23 cellular contexts compared by ENCODE assay signal in the genomic region with DNA sequence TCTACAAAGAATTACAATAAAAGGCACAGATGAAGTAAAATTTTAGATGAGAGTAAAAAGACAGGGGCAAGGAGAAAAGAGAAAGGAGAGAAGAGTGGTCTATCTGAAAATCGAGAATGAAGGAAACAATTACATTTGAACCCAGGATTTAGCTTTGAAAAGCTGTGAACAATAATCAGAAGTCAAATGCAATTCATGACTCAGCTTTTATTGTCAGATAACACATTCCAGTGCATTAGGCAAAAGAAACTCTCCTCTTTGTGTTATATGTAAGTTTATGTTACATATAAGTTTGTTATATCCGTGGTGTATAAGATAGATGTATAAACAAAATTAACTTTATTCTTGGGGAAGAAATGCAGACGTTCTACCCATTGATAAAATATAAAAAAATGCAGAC.
"Had no signal": no experiment of that assay in that cellular context is flagged by ENCODE, and none has a peak within 500 bp of the region (broad histone marks: within the 10 kb centered on the region; RNA-seq: fewer than 3 reads in every experiment).

No MANE protein-coding gene starts in this region.

- ATAC-seq: activated naive CD4-positive, alpha-beta T cell treated with anti-CD3 and anti-CD28 coated beads, Interleukin-2, amount 50 U/mL, for 72 hours; activated naive CD8-positive, alpha-beta T cell treated with anti-CD3 and anti-CD28 coated beads, Interleukin-2, amount 50 U/mL, for 24 hours; activated T-cell treated with anti-CD3 and anti-CD28 coated beads, Interleukin-2, amount 50 U/mL, for 4 hours; Right ventricle myocardium inferior; T-cell had no signal

- H3K27ac ChIP-seq: brain microvascular endothelial cell, cardiac muscle cell, SK-N-MC, VCaP had no signal

- H3K27me3 ChIP-seq: brain microvascular endothelial cell, cardiac muscle cell had no signal

- H3K9me3 Mint-ChIP-seq: activated CD4-positive, alpha-beta memory T cell treated with anti-CD3 and anti-CD28 coated beads for 36 hours; activated CD4-positive, alpha-beta T cell treated with anti-CD3 and anti-CD28 coated beads, Interleukin-2, amount 10 ng/mL, durations not matched to agents 7 days and 5 days; activated naive CD4-positive, alpha-beta T cell treated with anti-CD3 and anti-CD28 coated beads, Interleukin-2, amount 50 U/mL, for 72 hours; activated naive CD8-positive, alpha-beta T cell treated with anti-CD3 and anti-CD28 coated beads, Interleukin-2, amount 50 U/mL, for 24 hours; activated T-cell treated with anti-CD3 and anti-CD28 coated beads, Interleukin-2, amount 50 U/mL, for 4 hours; T-cell had no signal

- H3K27me3 Mint-ChIP-seq: activated CD4-positive, alpha-beta T cell treated with anti-CD3 and anti-CD28 coated beads, Interleukin-2, amount 10 ng/mL, durations not matched to agents 7 days and 5 days; activated naive CD8-positive, alpha-beta T cell treated with anti-CD3 and anti-CD28 coated beads, Interleukin-2, amount 50 U/mL, for 24 hours had no signal

- H3K4me3 ChIP-seq: cardiac muscle cell, SK-N-MC had no signal

- H3K36me3 Mint-ChIP-seq: activated CD4-positive, alpha-beta memory T cell treated with anti-CD3 and anti-CD28 coated beads for 36 hours; activated naive CD4-positive, alpha-beta T cell treated with anti-CD3 and anti-CD28 coated beads, Interleukin-2, amount 50 U/mL, for 72 hours; T-cell had no signal

- DNase-seq: activated CD4-positive, alpha-beta memory T cell treated with anti-CD3 and anti-CD28 coated beads for 36 hours; activated CD4-positive, alpha-beta T cell treated with anti-CD3 and anti-CD28 coated beads, Interleukin-2, amount 10 ng/mL, durations not matched to agents 7 days and 5 days; activated CD4-positive, CD25-positive, alpha-beta regulatory T cell; activated CD8-positive, alpha-beta memory T cell treated with anti-CD3 and anti-CD28 coated beads for 24 hours; activated effector memory CD4-positive, alpha-beta T cell treated with anti-CD3 and anti-CD28 coated beads, Interleukin-2, amount 50 U/mL, for 16 hours; activated naive CD4-positive, alpha-beta T cell treated with Interleukin-2 at 50 U/mL for 16 hours; activated naive CD8-positive, alpha-beta T cell treated with anti-CD3 and anti-CD28 coated beads, Interleukin-2, amount 50 U/mL, for 24 hours; activated T-cell treated with anti-CD3 and anti-CD28 coated beads, Interleukin-2, amount 50 U/mL, for 4 hours; brain microvascular endothelial cell; MM.1S; NCI-H1105; NCI-H1436; NCI-H187; NCI-H2081; NCI-H524; RPMI8226; T-cell; T-helper 2 cell had no signal

- H3K4me3 Mint-ChIP-seq: activated CD4-positive, alpha-beta memory T cell treated with anti-CD3 and anti-CD28 coated beads for 36 hours; activated CD4-positive, alpha-beta T cell treated with anti-CD3 and anti-CD28 coated beads, Interleukin-2, amount 10 ng/mL, durations not matched to agents 7 days and 5 days; activated naive CD8-positive, alpha-beta T cell treated with anti-CD3 and anti-CD28 coated beads, Interleukin-2, amount 50 U/mL, for 24 hours; activated T-cell treated with anti-CD3 and anti-CD28 coated beads, Interleukin-2, amount 50 U/mL, for 4 hours; T-cell had no signal

- H3K36me3 ChIP-seq: brain microvascular endothelial cell, cardiac muscle cell had no signal

- H3K27ac Mint-ChIP-seq: activated CD4-positive, alpha-beta memory T cell treated with anti-CD3 and anti-CD28 coated beads for 36 hours; activated CD4-positive, alpha-beta T cell treated with anti-CD3 and anti-CD28 coated beads, Interleukin-2, amount 10 ng/mL, durations not matched to agents 7 days and 5 days; activated naive CD4-positive, alpha-beta T cell treated with anti-CD3 and anti-CD28 coated beads, Interleukin-2, amount 50 U/mL, for 72 hours; activated naive CD8-positive, alpha-beta T cell treated with anti-CD3 and anti-CD28 coated beads, Interleukin-2, amount 50 U/mL, for 24 hours; T-cell had no signal

- H3K4me1 Mint-ChIP-seq: activated CD4-positive, alpha-beta T cell treated with anti-CD3 and anti-CD28 coated beads, Interleukin-2, amount 10 ng/mL, durations not matched to agents 7 days and 5 days; activated naive CD8-positive, alpha-beta T cell treated with anti-CD3 and anti-CD28 coated beads, Interleukin-2, amount 50 U/mL, for 24 hours; T-cell had no signal
